Comparison of ENCODE assay signal across 17 cellular contexts in the genomic region with DNA sequence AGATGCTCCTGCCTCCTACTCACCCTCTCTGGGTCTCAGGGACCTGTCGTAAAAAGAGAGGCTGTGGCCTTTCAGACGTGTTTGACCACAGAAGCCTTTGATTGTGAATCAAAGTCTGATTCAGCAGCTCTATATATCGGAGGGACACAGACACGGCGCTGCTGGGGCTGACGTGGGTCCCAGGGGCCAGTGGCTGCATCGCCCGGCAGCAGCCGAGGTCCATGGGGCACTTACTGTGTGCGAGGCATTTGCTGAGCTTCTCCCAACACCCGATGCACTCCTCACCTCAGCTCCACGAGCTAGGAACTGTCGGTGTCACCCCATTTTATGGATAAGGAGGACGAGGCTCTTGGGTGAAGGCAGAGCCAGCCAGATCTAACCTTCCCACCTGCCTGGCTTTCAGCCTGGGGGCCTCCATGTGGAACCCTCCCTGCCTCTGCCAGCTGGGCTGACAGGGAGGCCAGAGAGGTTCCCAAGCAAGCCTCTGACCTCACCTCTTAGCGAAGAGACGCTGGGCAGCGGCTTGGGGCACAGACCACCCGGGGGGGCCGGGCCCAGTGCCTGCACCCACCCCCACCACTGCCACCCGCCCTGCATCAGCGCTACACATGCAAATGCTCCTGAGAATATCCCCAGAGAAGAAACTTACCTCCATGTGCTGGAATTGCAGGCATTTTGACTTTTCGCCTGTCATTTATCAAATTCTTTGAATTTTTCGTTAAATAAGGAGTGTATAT.
"Had no signal": no experiment of that assay in that cellular context is flagged by ENCODE, and none has a peak within 500 bp of the region (broad histone marks: within the 10 kb centered on the region; RNA-seq: fewer than 3 reads in every experiment).

No MANE protein-coding gene starts in this region.

- H3K4me3 Mint-ChIP-seq: activated naive CD8-positive, alpha-beta T cell treated with anti-CD3 and anti-CD28 coated beads, Interleukin-2, amount 10 ng/mL, durations not matched to agents 7 days and 5 days; activated T-helper 1 cell treated with anti-CD3 and anti-CD28 coated beads, Interleukin-12 subunit alpha, Interleukin-12 subunit beta, Interleukin-2, Interleukin-4 antibody, amounts not matched to agents 30 ng/mL and 10 ng/mL and 1 ng/mL, durations not matched to agents 14 hours and 24 hours and 36 hours; naive thymus-derived CD8-positive, alpha-beta T cell; stimulated activated naive B cell treated with anti-CD40 and anti-IgM and Interleukin-4, amounts not matched to agents 10 μg/mL and 1 μg/mL and 100 μg/mL, for 72 hours; type B pancreatic cell had no signal

- ATAC-seq: mucosa of descending colon; naive thymus-derived CD8-positive, alpha-beta T cell; stimulated activated naive B cell treated with anti-CD40 and anti-IgM and Interleukin-4, amounts not matched to agents 10 μg/mL and 1 μg/mL and 100 μg/mL, for 72 hours had no signal

- H3K9me3 ChIP-seq: esophagus squamous epithelium, left ventricle myocardium inferior, mucosa of descending colon had no signal

- H3K27ac Mint-ChIP-seq: activated naive CD8-positive, alpha-beta T cell treated with anti-CD3 and anti-CD28 coated beads, Interleukin-2, amount 10 ng/mL, durations not matched to agents 7 days and 5 days; activated T-helper 1 cell treated with anti-CD3 and anti-CD28 coated beads, Interleukin-12 subunit alpha, Interleukin-12 subunit beta, Interleukin-2, Interleukin-4 antibody, amounts not matched to agents 30 ng/mL and 10 ng/mL and 1 ng/mL, durations not matched to agents 14 hours and 24 hours and 36 hours; naive thymus-derived CD8-positive, alpha-beta T cell; stimulated activated naive B cell treated with anti-CD40 and anti-IgM and Interleukin-4, amounts not matched to agents 10 μg/mL and 1 μg/mL and 100 μg/mL, for 72 hours; type B pancreatic cell had no signal

- H3K9me3 Mint-ChIP-seq: activated naive CD8-positive, alpha-beta T cell treated with anti-CD3 and anti-CD28 coated beads, Interleukin-2, amount 10 ng/mL, durations not matched to agents 7 days and 5 days; activated T-helper 1 cell treated with anti-CD3 and anti-CD28 coated beads, Interleukin-12 subunit alpha, Interleukin-12 subunit beta, Interleukin-2, Interleukin-4 antibody, amounts not matched to agents 30 ng/mL and 10 ng/mL and 1 ng/mL, durations not matched to agents 14 hours and 24 hours and 36 hours; naive thymus-derived CD8-positive, alpha-beta T cell; stimulated activated naive B cell treated with anti-CD40 and anti-IgM and Interleukin-4, amounts not matched to agents 10 μg/mL and 1 μg/mL and 100 μg/mL, for 72 hours; type B pancreatic cell had no signal

- H3K36me3 ChIP-seq: esophagus squamous epithelium, left ventricle myocardium inferior had no signal

- H3K4me3 ChIP-seq: hepatocyte, left ventricle myocardium inferior, mucosa of descending colon had no signal

- DNase-seq: activated CD4-positive, alpha-beta T cell treated with anti-CD3 and anti-CD28 coated beads, Interleukin-2, amount 50 U/mL, for 1 hour; activated CD4-positive, CD25-positive, alpha-beta regulatory T cell; activated CD8-positive, alpha-beta memory T cell treated with anti-CD3 and anti-CD28 coated beads for 24 hours; activated naive CD4-positive, alpha-beta T cell; activated naive CD8-positive, alpha-beta T cell treated with anti-CD3 and anti-CD28 coated beads, Interleukin-2, amount 10 ng/mL, durations not matched to agents 7 days and 5 days; esophagus squamous epithelium; left ventricle myocardium inferior; mucosa of descending colon; naive thymus-derived CD8-positive, alpha-beta T cell; posterior cingulate gyrus; stimulated activated CD4-positive, alpha-beta T cell treated with anti-CD3 and anti-CD28 coated beads, Interleukin-15, amount 100 ng/mL, for 24 hours; stimulated activated CD4-positive, alpha-beta T cell treated with anti-CD3 and anti-CD28 coated beads, Interleukin-4, amount 100 ng/mL, for 1 hour; stimulated activated naive B cell treated with anti-CD40 and anti-IgM and Interleukin-4, amounts not matched to agents 10 μg/mL and 1 μg/mL and 100 μg/mL, for 72 hours; SW 1271 had no signal

- H3K27ac ChIP-seq: hepatocyte, left ventricle myocardium inferior had no signal

- H3K36me3 Mint-ChIP-seq: activated naive CD8-positive, alpha-beta T cell treated with anti-CD3 and anti-CD28 coated beads, Interleukin-2, amount 10 ng/mL, durations not matched to agents 7 days and 5 days; naive thymus-derived CD8-positive, alpha-beta T cell; type B pancreatic cell had no signal

- H3K27me3 ChIP-seq: esophagus squamous epithelium, hepatocyte had no signal

- H3K27me3 Mint-ChIP-seq: activated naive CD8-positive, alpha-beta T cell treated with anti-CD3 and anti-CD28 coated beads, Interleukin-2, amount 10 ng/mL, durations not matched to agents 7 days and 5 days; naive thymus-derived CD8-positive, alpha-beta T cell; stimulated activated naive B cell treated with anti-CD40 and anti-IgM and Interleukin-4, amounts not matched to agents 10 μg/mL and 1 μg/mL and 100 μg/mL, for 72 hours had no signal
